ENCODE assay signal across 11 cellular contexts in genomic region chr1:27755286-27755685, GRCh38.
"Had no signal": no experiment of that assay in that cellular context is flagged by ENCODE, and none has a peak within 500 bp of the region (broad histone marks: within the 10 kb centered on the region; RNA-seq: fewer than 3 reads in every experiment).

No MANE protein-coding gene starts in this region.

- H3K9me3 ChIP-seq: gastroesophageal sphincter, stomach had no signal

- H3K4me3 ChIP-seq: coronary artery, gastroesophageal sphincter, stomach had no signal

- H3K27me3 ChIP-seq: gastroesophageal sphincter, stomach had no signal

- H3K27ac ChIP-seq: coronary artery had no signal

- DNase-seq: activated CD4-positive, alpha-beta memory T cell treated with anti-CD3 and anti-CD28 coated beads for 36 hours; activated CD4-positive, CD25-positive, alpha-beta regulatory T cell treated with anti-CD3 and anti-CD28 coated beads, Interleukin-2, amount 50 U/mL, for 72 hours; activated gamma-delta T cell treated with Interleukin-2 at 50 U/mL for 16 hours; activated T-cell treated with anti-CD3 and anti-CD28 coated beads, Interleukin-2, amount 50 U/mL, for 48 hours; effector CD8-positive, alpha-beta T cell; mesendoderm; retina; small intestine; stomach had no signal
